In genomic region chr3:108473711-108474110, GRCh38 we compare ENCODE assay signal across 21 cellular contexts. TPM values are rescaled to one million over a fixed set of nuclear protein-coding genes. Genes with fewer than 3 reads are reported as not detected.
"Had no signal": no experiment of that assay in that cellular context is flagged by ENCODE, and none has a peak within 500 bp of the region (broad histone marks: within the 10 kb centered on the region; RNA-seq: fewer than 3 reads in every experiment).

No MANE protein-coding gene starts in this region.

- H3K9me3 ChIP-seq: pancreas, tibial artery, upper lobe of right lung, vagina had no signal

- H3K27me3 ChIP-seq: dorsolateral prefrontal cortex, hepatocyte, pancreas, tibial artery, upper lobe of right lung, vagina had no signal

- H3K36me3 ChIP-seq: pancreas, tibial artery, upper lobe of right lung, vagina had no signal

- DNase-seq: cortex of kidney; dorsolateral prefrontal cortex; effector CD8-positive, alpha-beta T cell; foreskin melanocyte; head of caudate nucleus; kidney glomerular epithelial cell; midbrain; occipital lobe; pancreas; right cardiac atrium; stimulated activated CD4-positive, alpha-beta T cell treated with anti-CD3 and anti-CD28 coated beads, Interleukin-4, amount 100 ng/mL, for 1 hour; stimulated activated CD8-positive, alpha-beta memory T cell treated with anti-CD3 and anti-CD28 coated beads, Interleukin-4, amount 100 ng/mL, for 48 hours; tibial artery; upper lobe of right lung had no signal

- H3K9me3 Mint-ChIP-seq: natural killer cell treated with Interleukin-12 subunit alpha and Interleukin-12 subunit beta and Interleukin-15 and Interleukin-18, amount 100 ng/mL, for 72 hours; stimulated activated effector memory CD8-positive, alpha-beta T cell treated with anti-CD3 and anti-CD28 coated beads, Interleukin-12 subunit alpha, Interleukin-12 subunit beta, amount 100 ng/mL, for 72 hours; stimulated activated naive CD8-positive, alpha-beta T cell treated with anti-CD3 and anti-CD28 coated beads, Interleukin-15, Interleukin-2, amounts not matched to agents 100 ng/mL and 50 ng/mL, for 24 hours had no signal

- H2AFZ ChIP-seq: hepatocyte had no signal

- H3K79me2 ChIP-seq: hepatocyte had no signal

- H3K27ac ChIP-seq: hepatocyte, pancreas, tibial artery, upper lobe of right lung, vagina had no signal

- ATAC-seq: left lobe of liver; natural killer cell treated with Interleukin-12 subunit alpha and Interleukin-12 subunit beta and Interleukin-15 and Interleukin-18, amount 100 ng/mL, for 72 hours; pancreas; right cardiac atrium; stimulated activated effector memory CD8-positive, alpha-beta T cell treated with anti-CD3 and anti-CD28 coated beads, Interleukin-12 subunit alpha, Interleukin-12 subunit beta, amount 100 ng/mL, for 72 hours; upper lobe of right lung had no signal

- H3K36me3 Mint-ChIP-seq: natural killer cell treated with Interleukin-12 subunit alpha and Interleukin-12 subunit beta and Interleukin-15 and Interleukin-18, amount 100 ng/mL, for 72 hours; stimulated activated effector memory CD8-positive, alpha-beta T cell treated with anti-CD3 and anti-CD28 coated beads, Interleukin-12 subunit alpha, Interleukin-12 subunit beta, amount 100 ng/mL, for 72 hours had no signal

- H3K27me3 Mint-ChIP-seq: progenitor cell of endocrine pancreas had no signal

- H3K27ac Mint-ChIP-seq: natural killer cell treated with Interleukin-12 subunit alpha and Interleukin-12 subunit beta and Interleukin-15 and Interleukin-18, amount 100 ng/mL, for 72 hours; progenitor cell of endocrine pancreas; stimulated activated effector memory CD8-positive, alpha-beta T cell treated with anti-CD3 and anti-CD28 coated beads, Interleukin-12 subunit alpha, Interleukin-12 subunit beta, amount 100 ng/mL, for 72 hours; stimulated activated naive CD8-positive, alpha-beta T cell treated with anti-CD3 and anti-CD28 coated beads, Interleukin-15, Interleukin-2, amounts not matched to agents 100 ng/mL and 50 ng/mL, for 24 hours had no signal

- H3K4me3 ChIP-seq: dorsolateral prefrontal cortex, hepatocyte, pancreas, tibial artery, upper lobe of right lung, vagina had no signal

- H3K4me2 ChIP-seq: hepatocyte had no signal

- H3K4me1 ChIP-seq: tibial artery, upper lobe of right lung, vagina had no signal

- H3K4me3 Mint-ChIP-seq: natural killer cell treated with Interleukin-12 subunit alpha and Interleukin-12 subunit beta and Interleukin-15 and Interleukin-18, amount 100 ng/mL, for 72 hours; stimulated activated effector memory CD8-positive, alpha-beta T cell treated with anti-CD3 and anti-CD28 coated beads, Interleukin-12 subunit alpha, Interleukin-12 subunit beta, amount 100 ng/mL, for 72 hours; stimulated activated naive CD8-positive, alpha-beta T cell treated with anti-CD3 and anti-CD28 coated beads, Interleukin-15, Interleukin-2, amounts not matched to agents 100 ng/mL and 50 ng/mL, for 24 hours had no signal

RNA-seq across cellular contexts. Expression of gene MYH15, which starts 36.7 kb away (rescaled TPM):
- total RNA-seq: vagina had no signal
